ENCODE assay signal across 22 cellular contexts in genomic region chr14:60241091-60241490, GRCh38. TPM values are rescaled to one million over a fixed set of nuclear protein-coding genes. Genes with fewer than 3 reads are reported as not detected.
DNase-seq lines count a peak whose midpoint lies in the region; ATAC-seq, FAIRE-seq and TF ChIP-seq lines count a peak whose summit lies in the region.
"Had no signal": no experiment of that assay in that cellular context is flagged by ENCODE, and none has a peak within 500 bp of the region (broad histone marks: within the 10 kb centered on the region; RNA-seq: fewer than 3 reads in every experiment).

No MANE protein-coding gene starts in this region.

- no peak overlapping the region for H3K23ac ChIP-seq in H1 (ENCODE audit: insufficient read length)
- no peak overlapping the region for H3K23ac ChIP-seq in mesenchymal stem cell (ENCODE audit: low read length in 2 of 2)

- no peak overlapping the region for H3K27ac ChIP-seq in GM23338 (ENCODE audit: low read depth)
- no peak overlapping the region for H3K27ac ChIP-seq in H1 (ENCODE audit: low read depth, low read length)
- no peak overlapping the region for H3K27ac ChIP-seq in mesenchymal stem cell (ENCODE audit: low read length, poor library complexity, severe bottlenecking)
- H3K27ac ChIP-seq in aorta (ENCODE audit: low read depth in 1 of 2, low read length in 2 of 2): no peak overlapping the region
- no peak overlapping the region for H3K27ac ChIP-seq in SJCRH30
- H3K27ac ChIP-seq: 22Rv1, A549, C4-2B had no signal

- H3K4me2 ChIP-seq in GM23338 (peak overlapping the region; percentile 31), H1 (ENCODE audit: insufficient read depth in 1 of 2, low read depth in 2 of 2, low read length in 2 of 2) (no peak overlapping the region), mesenchymal stem cell (ENCODE audit: low read length, poor library complexity, severe bottlenecking) (no peak overlapping the region)
- H3K4me2 ChIP-seq: A549 had no signal

- intact Hi-C loops in aorta (cut with DNase I): no loop called here

- H3K18ac ChIP-seq in H1 (ENCODE audit: extremely low read depth, low read length) (no peak overlapping the region), mesenchymal stem cell (ENCODE audit: low read depth in 1 of 2, low read length in 2 of 2) (no peak overlapping the region)

- H3K27ac Mint-ChIP-seq in GM23338: no peak overlapping the region; the same call in 1 of the 2 replicates
- H3K27ac Mint-ChIP-seq: CD4-positive, alpha-beta T cell; HFFc6; IgD-negative memory B cell had no signal

- no peaks in the 10 kb centered on the region for H3K79me1 ChIP-seq in H1 (ENCODE audit: low read depth, low read length)
- H3K79me1 ChIP-seq in mesenchymal stem cell (replicated peaks; ENCODE audit: low read length, poor library complexity, severe bottlenecking): no peaks in the 10 kb centered on the region

- H2BK5ac ChIP-seq in H1 (ENCODE audit: low read depth, low read length) (no peak overlapping the region), mesenchymal stem cell (ENCODE audit: low read depth, low read length, poor library complexity, severe bottlenecking) (no peak overlapping the region)

- no peaks in the 10 kb centered on the region for H3K9me3 Mint-ChIP-seq in GM23338
- H3K9me3 Mint-ChIP-seq: CD4-positive, alpha-beta T cell; HFFc6; IgD-negative memory B cell had no signal

- no peak for TF ChIP-seq EP300 in H1 (IDR thresholded peaks at IDR 0.05; ENCODE audit: borderline replicate concordance in 1 of 2, low read depth in 2 of 2, low read length in 2 of 2)

- peaks cover 20% of the 10 kb centered on the region for H3K4me1 Mint-ChIP-seq in GM23338

- 91% methylated on average over 1 of the region's 1 CpG; no CpG with 5 or more reads in 1 of the 2 experiments for WGBS in H1 (ENCODE audit: extremely low coverage in 1 of 2, insufficient coverage in 1 of 2, insufficient read length in 1 of 2, insufficient replicate concordance in 2 of 2, low coverage in 1 of 2, low lambda C conversion rate in 2 of 2, missing lambda C conversion rate in 1 of 2), 2 experiments
- 90% methylated on average over 1 of the region's 1 CpG for WGBS in mesenchymal stem cell
- WGBS in aorta, 2 donors: 39% methylated on average over 1 of the region's 1 CpG

- CTCF ChIA-PET in H1 (lab: Charles Lee; ENCODE audit: partially characterized antibody): interaction anchor here (0.6 to 1.6 kb wide), 4 partner anchors 24 to 90 kb away, joined by 3 to 4 read pairs (median 3); no protein-coding TSS in a partner anchor

- H3K4me1 ChIP-seq in GM23338 (ENCODE audit: insufficient read depth) (peaks cover 23% of the 10 kb centered on the region), H1 (replicated peaks in 1 of 4; ENCODE audit: control insufficient read depth in 3 of 4, insufficient read depth in 4 of 4, low read length in 3 of 4) (peaks cover 2 to 4% (median 3%) of the 10 kb centered on the region in 4 experiments; a peak in 5 of 7 replicates), mesenchymal stem cell (ENCODE audit: control insufficient read depth, insufficient read depth, low read depth, low read length) (no peaks in the 10 kb centered on the region), aorta (ENCODE audit: control insufficient read depth in 1 of 2, insufficient read depth in 2 of 2, low read length in 2 of 2) (no peaks in the 10 kb centered on the region), SJCRH30 (no peaks in the 10 kb centered on the region)
- H3K4me1 ChIP-seq: A549 had no signal

- H2BK120ac ChIP-seq in H1 (replicated peaks; ENCODE audit: low read depth, low read length) (no peak overlapping the region), mesenchymal stem cell (ENCODE audit: low read depth, low read length) (no peak overlapping the region)

- H2BK20ac ChIP-seq in H1 (ENCODE audit: low read length): no peak overlapping the region

- H3K27me3 ChIP-seq in GM23338 (ENCODE audit: insufficient read depth) (no peaks in the 10 kb centered on the region), H1 (replicated peaks in 1 of 4; ENCODE audit: control insufficient read depth in 3 of 4, extremely low read depth in 1 of 4, insufficient read depth in 3 of 4, low read length in 3 of 4) (no peaks in the 10 kb centered on the region), mesenchymal stem cell (ENCODE audit: control insufficient read depth in 1 of 2, insufficient read depth in 1 of 2, low read length in 2 of 2) (no peaks in the 10 kb centered on the region), aorta (ENCODE audit: control insufficient read depth in 1 of 2, insufficient read depth in 2 of 2, low read length in 1 of 2) (no peaks in the 10 kb centered on the region), SJCRH30 (no peaks in the 10 kb centered on the region)

- ATAC-seq in GM23338 (no peak), aorta (ENCODE audit: low FRiP score) (peak; percentile 36), HG02970 (IDR thresholded peaks at IDR 0.05; ENCODE audit: low FRiP score, unreplicated experiment) (no peak)
- ATAC-seq: A549, HCT116 had no signal

- H4K8ac ChIP-seq in H1 (ENCODE audit: extremely low read depth, insufficient read depth, low read length) (no peak overlapping the region), mesenchymal stem cell (ENCODE audit: low read length) (no peak overlapping the region)

- TF ChIP-seq RAD21 in H1 (IDR thresholded peaks at IDR 0.05 in 1 of 2, conservative IDR thresholded peaks at IDR 0.05 in 1 of 2; ENCODE audit: low read depth in 2 of 2, low read length in 2 of 2): no peak

- H3K56ac ChIP-seq in H1 (replicated peaks; ENCODE audit: insufficient read length, low read depth, low read length): no peak overlapping the region

- POLR2A ChIA-PET in H1 (lab: Charles Lee; ENCODE audit: partially characterized antibody): interaction anchor here (0.6 to 0.8 kb wide), 2 partner anchors 8 to 55 kb away, joined by 3 read pairs; partner anchors contain the start of gene PPM1A

- H3K36me3 ChIP-seq in GM23338 (ENCODE audit: insufficient read depth) (no peaks in the 10 kb centered on the region), H1 (ENCODE audit: control insufficient read depth in 2 of 4, insufficient read depth in 4 of 4, low read length in 3 of 4) (no peaks in the 10 kb centered on the region), mesenchymal stem cell (ENCODE audit: control insufficient read depth in 1 of 2, insufficient read depth in 2 of 2, low read depth in 1 of 2, low read length in 2 of 2) (no peaks in the 10 kb centered on the region), aorta (ENCODE audit: control insufficient read depth in 1 of 2, insufficient read depth in 2 of 2, low read length in 1 of 2) (no peaks in the 10 kb centered on the region), SJCRH30 (no peaks in the 10 kb centered on the region)

- H4K91ac ChIP-seq in H1 (replicated peaks; ENCODE audit: insufficient read length, low read length) (no peak overlapping the region), mesenchymal stem cell (ENCODE audit: low read length) (no peak overlapping the region)

- TF ChIP-seq CTCF in GM23338 (conservative IDR thresholded peaks at IDR 0.05; ENCODE audit: low read depth in 2 of 2): no peak
- no peak for TF ChIP-seq CTCF in H1 (IDR thresholded peaks at IDR 0.05; ENCODE audit: control extremely low read depth in 1 of 3, insufficient read depth in 1 of 3, low read depth in 1 of 3, low read length in 3 of 3)

- H3K9ac ChIP-seq in H1 (replicated peaks in 1 of 4; ENCODE audit: extremely low read depth in 1 of 4, low read depth in 3 of 4, low read length in 3 of 4) (no peak overlapping the region), mesenchymal stem cell (ENCODE audit: low read length) (peak overlapping the region; percentile 47)

- H2BK15ac ChIP-seq in H1 (ENCODE audit: low read length) (no peak overlapping the region), mesenchymal stem cell (ENCODE audit: low read depth, poor library complexity, severe bottlenecking) (no peak overlapping the region)

- H3F3A ChIP-seq in GM23338 (replicated peaks; ENCODE audit: low read depth): no peaks in the 10 kb centered on the region

- no peaks in the 10 kb centered on the region for H3K36me3 Mint-ChIP-seq in GM23338 (ENCODE audit: low read depth)
- H3K36me3 Mint-ChIP-seq: IgD-negative memory B cell had no signal

- H3K9me3 ChIP-seq in H1 (ENCODE audit: insufficient read depth in 2 of 2, low read depth in 1 of 2, low read length in 1 of 2): no peaks in the 10 kb centered on the region
- H3K9me3 ChIP-seq in mesenchymal stem cell (ENCODE audit: control insufficient read depth, low read length): no peaks in the 10 kb centered on the region
- no peaks in the 10 kb centered on the region for H3K9me3 ChIP-seq in aorta (ENCODE audit: control insufficient read depth, low read length)
- H3K9me3 ChIP-seq in SJCRH30 (replicated peaks): no peaks in the 10 kb centered on the region
- H3K9me3 ChIP-seq: A549, Caco-2 had no signal

- H3K79me2 ChIP-seq in GM23338 (replicated peaks; ENCODE audit: insufficient read depth) (no peaks in the 10 kb centered on the region), H1 (ENCODE audit: control insufficient read depth in 1 of 2, insufficient read depth in 2 of 2, low read length in 2 of 2) (no peaks in the 10 kb centered on the region)

- no peaks in the 10 kb centered on the region for H4K20me1 ChIP-seq in GM23338 (replicated peaks; ENCODE audit: insufficient read depth)
- H4K20me1 ChIP-seq in H1 (replicated peaks in 1 of 2; ENCODE audit: control insufficient read depth in 1 of 2, insufficient read depth in 2 of 2, low read length in 2 of 2): no peaks in the 10 kb centered on the region

- H2BK12ac ChIP-seq in H1 (ENCODE audit: low read depth, low read length) (no peak overlapping the region), mesenchymal stem cell (ENCODE audit: low read length in 2 of 2) (no peak overlapping the region)

- H3K27me3 Mint-ChIP-seq in GM23338 (ENCODE audit: insufficient read depth, low read depth, poor library complexity): peaks cover 4% of the 10 kb centered on the region
- H3K27me3 Mint-ChIP-seq: IgD-negative memory B cell had no signal

- no peak overlapping the region for H2AK5ac ChIP-seq in H1 (ENCODE audit: low read depth, low read length)
- H2AK5ac ChIP-seq in mesenchymal stem cell (ENCODE audit: low read length, severe bottlenecking): no peak overlapping the region

- H4K5ac ChIP-seq in H1 (ENCODE audit: insufficient read length, low read depth, low read length): no peak overlapping the region

- H3K14ac ChIP-seq in H1 (ENCODE audit: insufficient read length) (no peak overlapping the region), mesenchymal stem cell (ENCODE audit: low read length in 2 of 2) (no peak overlapping the region)

- peak overlapping the region; percentile 95; the same call in 1 of the 2 replicates for H2AFZ ChIP-seq in GM23338
- peak overlapping the region; percentile 70 for H2AFZ ChIP-seq in H1 (ENCODE audit: low read length)
- no peak overlapping the region for H2AFZ ChIP-seq in mesenchymal stem cell (ENCODE audit: low read depth, low read length)

- H3K4me3 ChIP-seq in GM23338 (no peak overlapping the region), H1 (ENCODE audit: extremely low read depth in 1 of 4, insufficient read depth in 2 of 4, low read depth in 3 of 4, low read length in 4 of 4) (no peak overlapping the region), mesenchymal stem cell (ENCODE audit: insufficient read depth in 1 of 2, low read depth in 1 of 2, low read length in 2 of 2) (peak overlapping the region in 1 of 2 experiments; percentile 10), aorta (ENCODE audit: low read length in 2 of 2) (no peak overlapping the region), SJCRH30 (no peak overlapping the region)
- H3K4me3 ChIP-seq: A549 had no signal

- H3K23me2 ChIP-seq in H1 (ENCODE audit: low read depth, low read length): no peaks in the 10 kb centered on the region

- H3K4ac ChIP-seq in H1 (replicated peaks; ENCODE audit: insufficient read length, low read depth, low read length) (no peak overlapping the region), mesenchymal stem cell (ENCODE audit: low read depth in 1 of 2, low read length in 2 of 2) (no peak overlapping the region)

- H3K9me2 ChIP-seq in GM23338 (ENCODE audit: insufficient read depth): 0 out of 2 replicates have a peak, but pooled peaks cover 3% of the 10 kb centered on the region

- DNase-seq in GM23338 (ENCODE audit: low spot score): no peak
- no peak for DNase-seq in H1 (ENCODE audit: low read depth in 1 of 2, low spot score in 2 of 2)
- DNase-seq in mesenchymal stem cell: no peak
- DNase-seq in aorta: no peak
- no peak for DNase-seq in SKM-1 (lab: John Stamatoyannopoulos, UW; ENCODE audit: unreplicated experiment)
- no peak for DNase-seq in SJCRH30
- DNase-seq: AML-193; Caco-2; CD4-positive, alpha-beta T cell; HFFc6 had no signal

- FAIRE-seq in H1 (lab: Jason Lieb, UNC): no peak
- FAIRE-seq: A549, D721Med, G401.6, GM12891, GM19239, H54, HepG2 had no signal

- TF ChIP-seq POLR2A in H1 (IDR thresholded peaks at IDR 0.05; ENCODE audit: control extremely low read depth in 1 of 2, low read depth in 2 of 2, low read length in 2 of 2): no peak

- no peak overlapping the region for H3K4me3 Mint-ChIP-seq in GM23338
- H3K4me3 Mint-ChIP-seq: CD4-positive, alpha-beta T cell; HFFc6; IgD-negative memory B cell had no signal

RNA-seq across cellular contexts. Expression of gene PPM1A, which starts 7.9 kb away (rescaled TPM):
- total RNA-seq in GM23338 (2014; rRNA removed; shearing (Covaris generic)): 34.1 and 42.8 TPM in 2 replicates
- polyA plus RNA-seq in GM23338 (2016; fragmentation: Nextera tagmentation; extraction: Ambion mirVana) (26.4 and 29.8 TPM in 2 replicates), H1 (2011; rRNA removed) (6.6 and 14.0 TPM in 2 replicates), aorta (10 to 100 TPM; 26.4 to 42.2 TPM)
- total RNA-seq in H1 (2021; fragmentation: NEBNext Ultra II Directional; extraction: Animal tissue kit (Norgen Biotek cat#: 25700)): 45.2 and 51.2 TPM in 2 replicates
- 14.5 TPM for polyA plus RNA-seq in H1 (2011; cell fraction: cytosol; rRNA removed)
- 8.7 TPM for polyA plus RNA-seq in H1 (2011; cell fraction: nucleus; rRNA removed)
- polyA plus RNA-seq in H1 (2012, experiment 1 of 2): 26.6 to 38.7 TPM (median 31.2 TPM) in 4 replicates
- 7.8 TPM for polyA plus RNA-seq in H1 (2012, experiment 2 of 2)
- 26.5 TPM for polyA plus RNA-seq in H1 (2013, experiment 1 of 2)
- polyA plus RNA-seq in H1 (2013, experiment 2 of 2): 28.0 TPM
- polyA minus RNA-seq in H1 (2011; rRNA and poly(A)+ RNA removed): 54.8 and 71.9 TPM in 2 replicates
- 20.6 TPM for polyA minus RNA-seq in H1 (2011; cell fraction: cytosol; rRNA and poly(A)+ RNA removed)
- 26.6 TPM for polyA minus RNA-seq in H1 (2011; cell fraction: nucleus; rRNA and poly(A)+ RNA removed)
- polyA plus RNA-seq in mesenchymal stem cell (2013, experiment 1 of 2): 27.2 TPM
- polyA plus RNA-seq in mesenchymal stem cell (2013, experiment 2 of 2): 27.7 TPM
- 10 to 100 TPM; 61.8 to 63.7 TPM for total RNA-seq in aorta
- 25.3 and 31.2 TPM in 2 replicates for total RNA-seq in SJCRH30 (2014; rRNA removed; shearing (Covaris generic))
